ENCODE assay signal across 18 cellular contexts in the genomic region with DNA sequence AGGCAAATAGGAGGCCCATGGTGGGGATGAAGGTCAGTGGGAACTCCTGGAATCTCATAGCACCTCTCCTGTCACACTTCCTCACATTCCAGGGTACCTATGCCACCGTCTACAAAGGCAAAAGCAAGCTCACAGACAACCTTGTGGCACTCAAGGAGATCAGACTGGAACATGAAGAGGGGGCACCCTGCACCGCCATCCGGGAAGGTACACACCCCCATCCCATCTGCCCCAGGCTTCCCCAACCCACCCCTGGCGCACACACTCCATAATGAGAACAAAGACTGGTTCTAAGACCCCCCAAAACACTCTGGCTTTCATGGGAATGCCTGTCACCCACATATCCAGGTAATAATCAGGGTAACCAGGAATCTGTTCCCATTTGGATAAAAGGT. TPM values are rescaled to one million over a fixed set of nuclear protein-coding genes. Genes with fewer than 3 reads are reported as not detected.
DNase-seq lines count a peak whose midpoint lies in the region; ATAC-seq, FAIRE-seq and TF ChIP-seq lines count a peak whose summit lies in the region.
"Had no signal": no experiment of that assay in that cellular context is flagged by ENCODE, and none has a peak within 500 bp of the region (broad histone marks: within the 10 kb centered on the region; RNA-seq: fewer than 3 reads in every experiment).

No MANE protein-coding gene starts in this region.

- FAIRE-seq in urothelium cell line (lab: Jason Lieb, UNC): no peak
- FAIRE-seq: GM12891, GM18507 had no signal

- H3K4me3 Mint-ChIP-seq in natural killer cell treated with Interleukin-12 subunit alpha and Interleukin-12 subunit beta and Interleukin-15 and Interleukin-18, amount 100 ng/mL, for 72 hours: no peak overlapping the region
- H3K4me3 Mint-ChIP-seq in natural killer cell (no peak overlapping the region), chondrocyte (ENCODE audit: unreplicated experiment) (no peak overlapping the region)
- H3K4me3 Mint-ChIP-seq: CD4-positive, alpha-beta memory T cell; GM23338; H9 had no signal

- no peaks in the 10 kb centered on the region for H3K27me3 Mint-ChIP-seq in natural killer cell treated with Interleukin-12 subunit alpha and Interleukin-12 subunit beta and Interleukin-15 and Interleukin-18, amount 100 ng/mL, for 72 hours
- no peaks in the 10 kb centered on the region for H3K27me3 Mint-ChIP-seq in natural killer cell (ENCODE audit: low read depth in 2 of 2)
- no peaks in the 10 kb centered on the region for H3K27me3 Mint-ChIP-seq in chondrocyte (ENCODE audit: low read depth)
- H3K27me3 Mint-ChIP-seq: CD4-positive, alpha-beta memory T cell had no signal

- H3K4me1 Mint-ChIP-seq in natural killer cell treated with Interleukin-12 subunit alpha and Interleukin-12 subunit beta and Interleukin-15 and Interleukin-18, amount 100 ng/mL, for 72 hours (ENCODE audit: low read depth in 2 of 2): peaks cover 13 to 22% of the 10 kb centered on the region in 2 donors
- peaks cover 13 to 24% of the 10 kb centered on the region in 2 donors for H3K4me1 Mint-ChIP-seq in natural killer cell
- peaks cover 18% of the 10 kb centered on the region for H3K4me1 Mint-ChIP-seq in chondrocyte (ENCODE audit: low read depth)

- peak; percentile 20 for DNase-seq in natural killer cell treated with Interleukin-12 subunit alpha and Interleukin-12 subunit beta and Interleukin-15 and Interleukin-18, amount 100 ng/mL, for 72 hours (ENCODE audit: low spot score)
- DNase-seq in natural killer cell (no peak), chondrocyte (ENCODE audit: low spot score) (peak; percentile 68), posterior vena cava (ENCODE audit: low spot score) (peak; percentile 20), urothelium cell line (ENCODE audit: low spot score) (no peak), NOMO-1 (lab: John Stamatoyannopoulos, UW; ENCODE audit: unreplicated experiment in 2 of 2) (no peak)
- DNase-seq: C1 segment of cervical spinal cord; Calu3; CD4-positive, alpha-beta memory T cell; COR-L47; DMS53; DMS79 treated with DMSO at 0.1 percent for 48 hours; GF-D8; H9 had no signal

- no peak for ATAC-seq in natural killer cell treated with Interleukin-12 subunit alpha and Interleukin-12 subunit beta and Interleukin-15 and Interleukin-18, amount 100 ng/mL, for 72 hours
- no peak for ATAC-seq in natural killer cell
- ATAC-seq: GM23338, HCT116 had no signal

- TF ChIP-seq CTCF in natural killer cell (IDR thresholded peaks at IDR 0.05): no peak
- no peak for TF ChIP-seq CTCF in chondrocyte (IDR thresholded peaks at IDR 0.05)

- H3K36me3 Mint-ChIP-seq in natural killer cell treated with Interleukin-12 subunit alpha and Interleukin-12 subunit beta and Interleukin-15 and Interleukin-18, amount 100 ng/mL, for 72 hours: no peaks in the 10 kb centered on the region
- H3K36me3 Mint-ChIP-seq in natural killer cell (no peaks in the 10 kb centered on the region), chondrocyte (ENCODE audit: low read depth) (peaks cover 36% of the 10 kb centered on the region)

- intact Hi-C loops in natural killer cell (cut with micrococcal nuclease) (no loop called here), posterior vena cava (cut with DNase I) (no loop called here)

- H3K27ac Mint-ChIP-seq in natural killer cell treated with Interleukin-12 subunit alpha and Interleukin-12 subunit beta and Interleukin-15 and Interleukin-18, amount 100 ng/mL, for 72 hours: no peak overlapping the region
- H3K27ac Mint-ChIP-seq in natural killer cell (no peak overlapping the region), chondrocyte (ENCODE audit: unreplicated experiment) (no peak overlapping the region)
- H3K27ac Mint-ChIP-seq: GM23338 had no signal

- H3K9me3 Mint-ChIP-seq in natural killer cell treated with Interleukin-12 subunit alpha and Interleukin-12 subunit beta and Interleukin-15 and Interleukin-18, amount 100 ng/mL, for 72 hours: no peaks in the 10 kb centered on the region
- H3K9me3 Mint-ChIP-seq in natural killer cell (no peaks in the 10 kb centered on the region), chondrocyte (ENCODE audit: low read depth) (no peaks in the 10 kb centered on the region)
- H3K9me3 Mint-ChIP-seq: GM23338, H9 had no signal

RNA-seq across cellular contexts. Expression of a gene that starts 6.4 kb away (rescaled TPM):
- 10 to 100 TPM; 62.2 to 63.7 TPM for total RNA-seq in natural killer cell treated with Interleukin-12 subunit alpha and Interleukin-12 subunit beta and Interleukin-15 and Interleukin-18, amount 100 ng/mL, for 72 hours
- total RNA-seq in natural killer cell: 100 to 1,000 TPM; 112 to 140 (median 126) TPM
- total RNA-seq in chondrocyte: 172 to 183 TPM (median 179 TPM) in 3 replicates
- total RNA-seq in posterior vena cava: 10 to 100 TPM; 53.5 to 55.3 TPM

RNA-seq across cellular contexts. Expression of a gene that starts 7.9 kb away (rescaled TPM):
- total RNA-seq in natural killer cell treated with Interleukin-12 subunit alpha and Interleukin-12 subunit beta and Interleukin-15 and Interleukin-18, amount 100 ng/mL, for 72 hours: 10 to 100 TPM; 45.7 to 49.2 TPM
- total RNA-seq in natural killer cell: 100 to 1,000 TPM; 107 to 131 (median 108) TPM
- 151 to 189 TPM (median 157 TPM) in 3 replicates for total RNA-seq in chondrocyte
- total RNA-seq in posterior vena cava: 10 to 100 TPM; 50.2 to 61.6 TPM

RNA-seq across cellular contexts. Expression of a gene that starts 31.3 kb away (rescaled TPM):
- 100 to 1,000 TPM; 227 to 243 TPM for total RNA-seq in natural killer cell treated with Interleukin-12 subunit alpha and Interleukin-12 subunit beta and Interleukin-15 and Interleukin-18, amount 100 ng/mL, for 72 hours
- total RNA-seq in natural killer cell: 100 to 1,000 TPM; 118 to 168 (median 120) TPM
- total RNA-seq in chondrocyte: 299 to 312 TPM (median 311 TPM) in 3 replicates
- total RNA-seq in posterior vena cava: 100 to 1,000 TPM; 151 to 179 TPM

Comparison
In these comparisons a context has a peak if more than half of its experiments do, and no peak if none do; other contexts are left out.
1. DNase-seq: peak in natural killer cell treated with Interleukin-12 subunit alpha and Interleukin-12 subunit beta and Interleukin-15 and Interleukin-18, amount 100 ng/mL, for 72 hours (single experiment), chondrocyte (single experiment) and posterior vena cava (single experiment); none in natural killer cell (single experiment), urothelium cell line (single experiment) and NOMO-1 (0 of 2).